14 cellular contexts compared by ENCODE assay signal in genomic region chr10:69731184-69731583, GRCh38.
DNase-seq lines count a peak whose midpoint lies in the region; ATAC-seq and TF ChIP-seq lines count a peak whose summit lies in the region.
"Had no signal": no experiment of that assay in that cellular context is flagged by ENCODE, and none has a peak within 500 bp of the region (broad histone marks: within the 10 kb centered on the region; RNA-seq: fewer than 3 reads in every experiment).

No MANE protein-coding gene starts in this region.

- no peak for TF ChIP-seq CTCF in natural killer cell (IDR thresholded peaks at IDR 0.05)
- no peak for TF ChIP-seq CTCF in gastrocnemius medialis (IDR thresholded peaks at IDR 0.05 in 4 of 5, conservative IDR thresholded peaks at IDR 0.05 in 1 of 5)

- peak overlapping the region in 1 of 4 donors; percentile 46 for H3K27ac ChIP-seq in gastrocnemius medialis
- H3K27ac ChIP-seq: epithelial cell of prostate, spleen had no signal

- H3K4me1 Mint-ChIP-seq in natural killer cell: peaks cover 10% of the 10 kb centered on the region in 2 donors

- H3K4me3 ChIP-seq in gastrocnemius medialis: no peak overlapping the region
- H3K4me3 ChIP-seq: spleen had no signal

- H3K36me3 Mint-ChIP-seq in natural killer cell: no peaks in the 10 kb centered on the region

- peaks cover 0 to 7% of the 10 kb centered on the region in 2 donors for H3K27me3 Mint-ChIP-seq in natural killer cell (ENCODE audit: low read depth in 2 of 2)

- no peaks in the 10 kb centered on the region for H3K27me3 ChIP-seq in gastrocnemius medialis

- H3K9me3 Mint-ChIP-seq in natural killer cell: no peaks in the 10 kb centered on the region
- H3K9me3 Mint-ChIP-seq: nephron had no signal

- H3K9me3 ChIP-seq in gastrocnemius medialis: no peaks in the 10 kb centered on the region
- H3K9me3 ChIP-seq: spleen had no signal

- no peaks in the 10 kb centered on the region for H3K36me3 ChIP-seq in gastrocnemius medialis
- H3K36me3 ChIP-seq: spleen had no signal

- peak; percentile 35 for DNase-seq in A172 (ENCODE audit: low spot score)
- DNase-seq in H4 (ENCODE audit: low spot score): peak; percentile 89
- DNase-seq in astrocyte of the hippocampus (ENCODE audit: low read depth, low spot score): peak; percentile 77
- DNase-seq in iris pigment epithelial cell (ENCODE audit: low read depth): peak; percentile 61
- no peak for DNase-seq in activated CD4-positive, alpha-beta T cell treated with anti-CD3 and anti-CD28 coated beads, Interleukin-2, amount 50 U/mL, for 1 hour
- no peak for DNase-seq in stimulated activated naive CD4-positive, alpha-beta T cell (lab: John Stamatoyannopoulos, UW)
- no peak for DNase-seq in natural killer cell
- no peak for DNase-seq in gastrocnemius medialis
- DNase-seq: AML-193, amniotic stem cell, NCI-H446, spleen had no signal

- TF ChIP-seq POLR2A in gastrocnemius medialis (IDR thresholded peaks at IDR 0.05): no peak

- peaks cover 66 to 76% of the 10 kb centered on the region in 2 donors for H3K4me1 ChIP-seq in gastrocnemius medialis

- H3K27ac Mint-ChIP-seq in natural killer cell: no peak overlapping the region

- H3K4me3 Mint-ChIP-seq in natural killer cell: no peak overlapping the region

- intact Hi-C loops in natural killer cell (cut with micrococcal nuclease) (no loop called here), gastrocnemius medialis (cut with DNase I; ENCODE audit: low total_unique reads) (no loop called here)

- in situ Hi-C loops in gastrocnemius medialis (cut with MboI; ENCODE audit: low sequenced_read_pairs in 4 of 4): no loop called here

- ATAC-seq in natural killer cell: no peak
- ATAC-seq in gastrocnemius medialis: no peak

Comparison
In these comparisons a context has a peak if more than half of its experiments do, and no peak if none do; other contexts are left out.
1. DNase-seq: peak in A172 (single experiment), H4 (single experiment), astrocyte of the hippocampus (single experiment) and iris pigment epithelial cell (single experiment); none in activated CD4-positive, alpha-beta T cell treated with anti-CD3 and anti-CD28 coated beads, Interleukin-2, amount 50 U/mL, for 1 hour (single experiment), stimulated activated naive CD4-positive, alpha-beta T cell (0 of 6), natural killer cell (single experiment) and gastrocnemius medialis (0 of 2).